1 cellular context compared by ENCODE assay signal in the genomic region with DNA sequence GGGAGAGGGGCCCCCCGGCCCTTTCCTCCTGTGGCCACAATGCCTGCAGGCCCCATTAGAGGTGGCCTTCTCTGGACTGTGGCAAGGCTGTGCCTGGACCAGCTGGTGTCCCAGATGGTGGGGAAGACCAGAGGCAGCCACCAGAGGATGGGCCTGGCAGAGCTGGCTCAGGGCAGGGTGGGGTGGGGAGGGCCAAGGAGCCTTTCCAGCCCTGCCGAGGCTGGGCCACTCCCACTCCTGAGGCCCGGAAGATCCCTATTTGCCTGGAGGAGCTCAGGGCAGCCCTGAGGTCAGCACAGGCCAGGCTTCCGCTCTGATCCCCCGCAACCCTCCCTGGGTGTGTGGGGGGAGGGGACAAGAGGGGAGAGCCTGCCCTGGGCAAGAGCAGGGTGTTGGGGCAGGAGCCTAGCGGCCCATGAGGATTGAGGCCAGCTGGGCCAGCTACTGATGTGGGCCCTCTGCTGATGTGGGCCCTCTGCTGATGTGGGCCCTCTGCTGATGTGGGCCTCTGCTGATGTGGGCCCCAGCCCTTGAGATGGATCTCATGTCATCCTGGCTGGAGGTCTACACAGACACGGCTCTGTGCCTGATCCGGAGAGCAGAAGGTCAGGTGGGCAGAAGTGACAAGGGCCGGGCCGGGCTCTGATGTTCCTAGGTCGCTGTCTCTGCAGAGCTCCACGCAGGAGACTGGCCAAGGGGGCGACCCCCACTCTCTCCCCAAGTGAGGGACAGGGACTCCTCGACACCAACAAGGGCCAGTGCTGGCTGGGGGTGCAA.
TF ChIP-seq lines count a peak whose summit lies in the region.

No MANE protein-coding gene starts in this region.

TF ChIP-seq in K562, 482 proteins besides CTCF, POLR2A, EP300 and RAD21 (continues in another document):
- no peak for TF ChIP-seq FOXA3 (CRISPR knock-in tag; conservative IDR thresholded peaks at IDR 0.05 in 1 of 2, IDR thresholded peaks at IDR 0.05 in 1 of 2)
- TF ChIP-seq KDM5B (IDR thresholded peaks at IDR 0.05; ENCODE audit: insufficient replicate concordance, low read depth, low read length) = no peak
- TF ChIP-seq ZNF253 (CRISPR knock-in tag; conservative IDR thresholded peaks at IDR 0.05) = no peak
- TF ChIP-seq ZNF134 (CRISPR knock-in tag; conservative IDR thresholded peaks at IDR 0.05) = no peak
- TF ChIP-seq EGR1 (conservative IDR thresholded peaks at IDR 0.05) = peak; percentile 77
- no peak for TF ChIP-seq NFIC (IDR thresholded peaks at IDR 0.05)
- TF ChIP-seq, protein P1, sequence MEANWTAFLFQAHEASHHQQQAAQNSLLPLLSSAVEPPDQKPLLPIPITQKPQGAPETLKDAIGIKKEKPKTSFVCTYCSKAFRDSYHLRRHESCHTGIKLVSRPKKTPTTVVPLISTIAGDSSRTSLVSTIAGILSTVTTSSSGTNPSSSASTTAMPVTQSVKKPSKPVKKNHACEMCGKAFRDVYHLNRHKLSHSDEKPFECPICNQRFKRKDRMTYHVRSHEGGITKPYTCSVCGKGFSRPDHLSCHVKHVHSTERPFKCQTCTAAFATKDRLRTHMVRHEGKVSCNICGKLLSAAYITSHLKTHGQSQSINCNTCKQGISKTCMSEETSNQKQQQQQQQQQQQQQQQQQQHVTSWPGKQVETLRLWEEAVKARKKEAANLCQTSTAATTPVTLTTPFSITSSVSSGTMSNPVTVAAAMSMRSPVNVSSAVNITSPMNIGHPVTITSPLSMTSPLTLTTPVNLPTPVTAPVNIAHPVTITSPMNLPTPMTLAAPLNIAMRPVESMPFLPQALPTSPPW (CRISPR knock-in tag; IDR thresholded peaks at IDR 0.05) = peak; percentile 92
- no peak for TF ChIP-seq KLF16 (IDR thresholded peaks at IDR 0.05)
- TF ChIP-seq, protein P2, sequence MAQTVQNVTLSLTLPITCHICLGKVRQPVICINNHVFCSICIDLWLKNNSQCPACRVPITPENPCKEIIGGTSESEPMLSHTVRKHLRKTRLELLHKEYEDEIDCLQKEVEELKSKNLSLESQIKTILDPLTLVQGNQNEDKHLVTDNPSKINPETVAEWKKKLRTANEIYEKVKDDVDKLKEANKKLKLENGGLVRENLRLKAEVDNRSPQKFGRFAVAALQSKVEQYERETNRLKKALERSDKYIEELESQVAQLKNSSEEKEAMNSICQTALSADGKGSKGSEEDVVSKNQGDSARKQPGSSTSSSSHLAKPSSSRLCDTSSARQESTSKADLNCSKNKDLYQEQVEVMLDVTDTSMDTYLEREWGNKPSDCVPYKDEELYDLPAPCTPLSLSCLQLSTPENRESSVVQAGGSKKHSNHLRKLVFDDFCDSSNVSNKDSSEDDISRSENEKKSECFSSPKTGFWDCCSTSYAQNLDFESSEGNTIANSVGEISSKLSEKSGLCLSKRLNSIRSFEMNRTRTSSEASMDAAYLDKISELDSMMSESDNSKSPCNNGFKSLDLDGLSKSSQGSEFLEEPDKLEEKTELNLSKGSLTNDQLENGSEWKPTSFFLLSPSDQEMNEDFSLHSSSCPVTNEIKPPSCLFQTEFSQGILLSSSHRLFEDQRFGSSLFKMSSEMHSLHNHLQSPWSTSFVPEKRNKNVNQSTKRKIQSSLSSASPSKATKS (CRISPR knock-in tag; IDR thresholded peaks at IDR 0.05) = no peak
- TF ChIP-seq, protein P3, sequence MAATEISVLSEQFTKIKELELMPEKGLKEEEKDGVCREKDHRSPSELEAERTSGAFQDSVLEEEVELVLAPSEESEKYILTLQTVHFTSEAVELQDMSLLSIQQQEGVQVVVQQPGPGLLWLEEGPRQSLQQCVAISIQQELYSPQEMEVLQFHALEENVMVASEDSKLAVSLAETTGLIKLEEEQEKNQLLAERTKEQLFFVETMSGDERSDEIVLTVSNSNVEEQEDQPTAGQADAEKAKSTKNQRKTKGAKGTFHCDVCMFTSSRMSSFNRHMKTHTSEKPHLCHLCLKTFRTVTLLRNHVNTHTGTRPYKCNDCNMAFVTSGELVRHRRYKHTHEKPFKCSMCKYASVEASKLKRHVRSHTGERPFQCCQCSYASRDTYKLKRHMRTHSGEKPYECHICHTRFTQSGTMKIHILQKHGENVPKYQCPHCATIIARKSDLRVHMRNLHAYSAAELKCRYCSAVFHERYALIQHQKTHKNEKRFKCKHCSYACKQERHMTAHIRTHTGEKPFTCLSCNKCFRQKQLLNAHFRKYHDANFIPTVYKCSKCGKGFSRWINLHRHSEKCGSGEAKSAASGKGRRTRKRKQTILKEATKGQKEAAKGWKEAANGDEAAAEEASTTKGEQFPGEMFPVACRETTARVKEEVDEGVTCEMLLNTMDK (IDR thresholded peaks at IDR 0.05; ENCODE audit: borderline replicate concordance, insufficient read depth, low read depth, low read length, poor library complexity, severe bottlenecking) = no peak
- TF ChIP-seq MXI1 (IDR thresholded peaks at IDR 0.05; ENCODE audit: low read depth, low read length) = no peak
- no peak for TF ChIP-seq SREBF1 (IDR thresholded peaks at IDR 0.05; ENCODE audit: borderline replicate concordance, low read depth, low read length)
- TF ChIP-seq ESRRB (CRISPR knock-in tag; IDR thresholded peaks at IDR 0.05; ENCODE audit: borderline replicate concordance) = no peak
- no peak for TF ChIP-seq ZNF707 (CRISPR knock-in tag; conservative IDR thresholded peaks at IDR 0.05)
- TF ChIP-seq ZFPM2 (CRISPR knock-in tag; IDR thresholded peaks at IDR 0.05) = no peak
- TF ChIP-seq, protein P4, sequence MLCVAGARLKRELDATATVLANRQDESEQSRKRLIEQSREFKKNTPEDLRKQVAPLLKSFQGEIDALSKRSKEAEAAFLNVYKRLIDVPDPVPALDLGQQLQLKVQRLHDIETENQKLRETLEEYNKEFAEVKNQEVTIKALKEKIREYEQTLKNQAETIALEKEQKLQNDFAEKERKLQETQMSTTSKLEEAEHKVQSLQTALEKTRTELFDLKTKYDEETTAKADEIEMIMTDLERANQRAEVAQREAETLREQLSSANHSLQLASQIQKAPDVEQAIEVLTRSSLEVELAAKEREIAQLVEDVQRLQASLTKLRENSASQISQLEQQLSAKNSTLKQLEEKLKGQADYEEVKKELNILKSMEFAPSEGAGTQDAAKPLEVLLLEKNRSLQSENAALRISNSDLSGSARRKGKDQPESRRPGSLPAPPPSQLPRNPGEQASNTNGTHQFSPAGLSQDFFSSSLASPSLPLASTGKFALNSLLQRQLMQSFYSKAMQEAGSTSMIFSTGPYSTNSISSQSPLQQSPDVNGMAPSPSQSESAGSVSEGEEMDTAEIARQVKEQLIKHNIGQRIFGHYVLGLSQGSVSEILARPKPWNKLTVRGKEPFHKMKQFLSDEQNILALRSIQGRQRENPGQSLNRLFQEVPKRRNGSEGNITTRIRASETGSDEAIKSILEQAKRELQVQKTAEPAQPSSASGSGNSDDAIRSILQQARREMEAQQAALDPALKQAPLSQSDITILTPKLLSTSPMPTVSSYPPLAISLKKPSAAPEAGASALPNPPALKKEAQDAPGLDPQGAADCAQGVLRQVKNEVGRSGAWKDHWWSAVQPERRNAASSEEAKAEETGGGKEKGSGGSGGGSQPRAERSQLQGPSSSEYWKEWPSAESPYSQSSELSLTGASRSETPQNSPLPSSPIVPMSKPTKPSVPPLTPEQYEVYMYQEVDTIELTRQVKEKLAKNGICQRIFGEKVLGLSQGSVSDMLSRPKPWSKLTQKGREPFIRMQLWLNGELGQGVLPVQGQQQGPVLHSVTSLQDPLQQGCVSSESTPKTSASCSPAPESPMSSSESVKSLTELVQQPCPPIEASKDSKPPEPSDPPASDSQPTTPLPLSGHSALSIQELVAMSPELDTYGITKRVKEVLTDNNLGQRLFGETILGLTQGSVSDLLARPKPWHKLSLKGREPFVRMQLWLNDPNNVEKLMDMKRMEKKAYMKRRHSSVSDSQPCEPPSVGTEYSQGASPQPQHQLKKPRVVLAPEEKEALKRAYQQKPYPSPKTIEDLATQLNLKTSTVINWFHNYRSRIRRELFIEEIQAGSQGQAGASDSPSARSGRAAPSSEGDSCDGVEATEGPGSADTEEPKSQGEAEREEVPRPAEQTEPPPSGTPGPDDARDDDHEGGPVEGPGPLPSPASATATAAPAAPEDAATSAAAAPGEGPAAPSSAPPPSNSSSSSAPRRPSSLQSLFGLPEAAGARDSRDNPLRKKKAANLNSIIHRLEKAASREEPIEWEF (CRISPR knock-in tag; IDR thresholded peaks at IDR 0.05) = no peak
- TF ChIP-seq, protein P5, sequence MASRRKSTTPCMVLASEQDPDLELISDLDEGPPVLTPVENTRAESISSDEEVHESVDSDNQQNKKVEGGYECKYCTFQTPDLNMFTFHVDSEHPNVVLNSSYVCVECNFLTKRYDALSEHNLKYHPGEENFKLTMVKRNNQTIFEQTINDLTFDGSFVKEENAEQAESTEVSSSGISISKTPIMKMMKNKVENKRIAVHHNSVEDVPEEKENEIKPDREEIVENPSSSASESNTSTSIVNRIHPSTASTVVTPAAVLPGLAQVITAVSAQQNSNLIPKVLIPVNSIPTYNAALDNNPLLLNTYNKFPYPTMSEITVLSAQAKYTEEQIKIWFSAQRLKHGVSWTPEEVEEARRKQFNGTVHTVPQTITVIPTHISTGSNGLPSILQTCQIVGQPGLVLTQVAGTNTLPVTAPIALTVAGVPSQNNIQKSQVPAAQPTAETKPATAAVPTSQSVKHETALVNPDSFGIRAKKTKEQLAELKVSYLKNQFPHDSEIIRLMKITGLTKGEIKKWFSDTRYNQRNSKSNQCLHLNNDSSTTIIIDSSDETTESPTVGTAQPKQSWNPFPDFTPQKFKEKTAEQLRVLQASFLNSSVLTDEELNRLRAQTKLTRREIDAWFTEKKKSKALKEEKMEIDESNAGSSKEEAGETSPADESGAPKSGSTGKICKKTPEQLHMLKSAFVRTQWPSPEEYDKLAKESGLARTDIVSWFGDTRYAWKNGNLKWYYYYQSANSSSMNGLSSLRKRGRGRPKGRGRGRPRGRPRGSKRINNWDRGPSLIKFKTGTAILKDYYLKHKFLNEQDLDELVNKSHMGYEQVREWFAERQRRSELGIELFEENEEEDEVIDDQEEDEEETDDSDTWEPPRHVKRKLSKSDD (conservative IDR thresholded peaks at IDR 0.05; ENCODE audit: low read length) = no peak
- peak; percentile 72; the same call in 1 of the 2 replicates for TF ChIP-seq ZSCAN29 (IDR thresholded peaks at IDR 0.05)
- TF ChIP-seq, protein P6, sequence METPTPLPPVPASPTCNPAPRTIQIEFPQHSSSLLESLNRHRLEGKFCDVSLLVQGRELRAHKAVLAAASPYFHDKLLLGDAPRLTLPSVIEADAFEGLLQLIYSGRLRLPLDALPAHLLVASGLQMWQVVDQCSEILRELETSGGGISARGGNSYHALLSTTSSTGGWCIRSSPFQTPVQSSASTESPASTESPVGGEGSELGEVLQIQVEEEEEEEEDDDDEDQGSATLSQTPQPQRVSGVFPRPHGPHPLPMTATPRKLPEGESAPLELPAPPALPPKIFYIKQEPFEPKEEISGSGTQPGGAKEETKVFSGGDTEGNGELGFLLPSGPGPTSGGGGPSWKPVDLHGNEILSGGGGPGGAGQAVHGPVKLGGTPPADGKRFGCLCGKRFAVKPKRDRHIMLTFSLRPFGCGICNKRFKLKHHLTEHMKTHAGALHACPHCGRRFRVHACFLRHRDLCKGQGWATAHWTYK (CRISPR knock-in tag; IDR thresholded peaks at IDR 0.05) = no peak; the same call in 1 of the 2 replicates
- TF ChIP-seq CTBP1 (IDR thresholded peaks at IDR 0.05; ENCODE audit: borderline replicate concordance) = peak; percentile 63; the same call in 1 of the 2 replicates
- TF ChIP-seq NFRKB (IDR thresholded peaks at IDR 0.05; ENCODE audit: low read depth) = peak; percentile 70; the same call in 1 of the 2 replicates
- no peak for TF ChIP-seq ZNF436 (CRISPR knock-in tag; IDR thresholded peaks at IDR 0.05)
- TF ChIP-seq, protein P7, sequence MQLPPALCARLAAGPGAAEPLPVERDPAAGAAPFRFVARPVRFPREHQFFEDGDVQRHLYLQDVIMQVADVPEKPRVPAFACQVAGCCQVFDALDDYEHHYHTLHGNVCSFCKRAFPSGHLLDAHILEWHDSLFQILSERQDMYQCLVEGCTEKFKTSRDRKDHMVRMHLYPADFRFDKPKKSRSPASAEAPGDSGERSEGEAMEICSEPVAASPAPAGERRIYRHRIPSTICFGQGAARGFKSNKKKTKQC (CRISPR knock-in tag; IDR thresholded peaks at IDR 0.05) = no peak
- peak; percentile 40; the same call in 1 of the 2 replicates for TF ChIP-seq SPI1 (IDR thresholded peaks at IDR 0.05; ENCODE audit: borderline replicate concordance, low read depth, low read length)
- no peak for TF ChIP-seq ZNF785 (CRISPR knock-in tag; IDR thresholded peaks at IDR 0.05)
- TF ChIP-seq NR2C1 (IDR thresholded peaks at IDR 0.05) = no peak
- peak; percentile 32; the same call in 1 of the 2 replicates for TF ChIP-seq NR2C1 (tag; IDR thresholded peaks at IDR 0.05)
- TF ChIP-seq FOXP1 (CRISPR knock-in tag; IDR thresholded peaks at IDR 0.05) = no peak
- TF ChIP-seq MAZ (CRISPR knock-in tag; conservative IDR thresholded peaks at IDR 0.05 in 1 of 2, IDR thresholded peaks at IDR 0.05 in 1 of 2) = peak; percentile 48 to 87; a peak in 2 of 4 replicates
- TF ChIP-seq MEIS2 (IDR thresholded peaks at IDR 0.05; ENCODE audit: partially characterized antibody) = no peak
- no peak for TF ChIP-seq BRD4 (IDR thresholded peaks at IDR 0.05)
- no peak for TF ChIP-seq TAF9B (IDR thresholded peaks at IDR 0.05; ENCODE audit: partially characterized antibody)
- no peak for TF ChIP-seq KDM2B (CRISPR knock-in tag; IDR thresholded peaks at IDR 0.05)
- no peak for TF ChIP-seq GTF2F1 (IDR thresholded peaks at IDR 0.05; ENCODE audit: low read depth, low read length)
